ENCODE assay signal across 9 cellular contexts in genomic region chr1:64960731-64961130, GRCh38. TPM values are rescaled to one million over a fixed set of nuclear protein-coding genes. Genes with fewer than 3 reads are reported as not detected.
DNase-seq lines count a peak whose midpoint lies in the region; ATAC-seq and TF ChIP-seq lines count a peak whose summit lies in the region.
"Had no signal": no experiment of that assay in that cellular context is flagged by ENCODE, and none has a peak within 500 bp of the region (broad histone marks: within the 10 kb centered on the region; RNA-seq: fewer than 3 reads in every experiment).

No MANE protein-coding gene starts in this region.

- TF ChIP-seq CTCF in GM12865 (IDR thresholded peaks at IDR 0.05; ENCODE audit: insufficient read depth, low read depth, low read length, missing control alignments) (no peak), RWPE1 (conservative IDR thresholded peaks at IDR 0.05; ENCODE audit: low read depth) (no peak)

- peaks cover 16% of the 10 kb centered on the region for H3K36me3 Mint-ChIP-seq in activated T-helper 1 cell treated with anti-CD3 and anti-CD28 coated beads, Interleukin-12 subunit alpha, Interleukin-12 subunit beta, Interleukin-2, Interleukin-4 antibody, amounts not matched to agents 30 ng/mL and 10 ng/mL and 1 ng/mL, durations not matched to agents 14 hours and 24 hours and 36 hours (ENCODE audit: low read depth)

- H3K27ac Mint-ChIP-seq in activated T-helper 1 cell treated with anti-CD3 and anti-CD28 coated beads, Interleukin-12 subunit alpha, Interleukin-12 subunit beta, Interleukin-2, Interleukin-4 antibody, amounts not matched to agents 30 ng/mL and 10 ng/mL and 1 ng/mL, durations not matched to agents 14 hours and 24 hours and 36 hours, result peak overlapping the region; percentile 61

- peak overlapping the region; percentile 35 for H3K4me3 Mint-ChIP-seq in activated T-helper 1 cell treated with anti-CD3 and anti-CD28 coated beads, Interleukin-12 subunit alpha, Interleukin-12 subunit beta, Interleukin-2, Interleukin-4 antibody, amounts not matched to agents 30 ng/mL and 10 ng/mL and 1 ng/mL, durations not matched to agents 14 hours and 24 hours and 36 hours

- POLR2A ChIA-PET in RWPE1 (lab: Yijun Ruan, JAX; ENCODE audit: low non-redundant PET), result no interaction called here

- CTCF ChIA-PET in RWPE1 (lab: Yijun Ruan, JAX), result no interaction called here

- no peak overlapping the region for H3K4me3 ChIP-seq in GM12865 (ENCODE audit: low read depth, low read length)

- intact Hi-C loops in activated T-helper 1 cell treated with anti-CD3 and anti-CD28 coated beads, Interleukin-12 subunit alpha, Interleukin-12 subunit beta, Interleukin-2, Interleukin-4 antibody, amounts not matched to agents 30 ng/mL and 10 ng/mL and 1 ng/mL, durations not matched to agents 14 hours and 24 hours and 36 hours (cut with micrococcal nuclease), result loop anchor here (5.0 to 10.0 kb wide), 5 partner anchors 252 to 1374 kb away; partner anchors contain the start of gene PGM1

- ATAC-seq in GM19455 (IDR thresholded peaks at IDR 0.05; ENCODE audit: unreplicated experiment) (peak; percentile 37), HG03066 (IDR thresholded peaks at IDR 0.05; ENCODE audit: low read depth, unreplicated experiment) (peak; percentile 53)

- peaks cover 74% of the 10 kb centered on the region for H3K4me1 Mint-ChIP-seq in activated T-helper 1 cell treated with anti-CD3 and anti-CD28 coated beads, Interleukin-12 subunit alpha, Interleukin-12 subunit beta, Interleukin-2, Interleukin-4 antibody, amounts not matched to agents 30 ng/mL and 10 ng/mL and 1 ng/mL, durations not matched to agents 14 hours and 24 hours and 36 hours (ENCODE audit: low read depth)

- DNase-seq in GM12865 (ENCODE audit: low read depth) (peak; percentile 87), RWPE1 (ENCODE audit: low spot score) (no peak), NCI-H82 treated with DMSO at 0.1 percent for 48 hours (lab: John Stamatoyannopoulos, UW; ENCODE audit: unreplicated experiment) (no peak), NCI-H510A treated with DMSO at 0.1 percent for 48 hours (lab: John Stamatoyannopoulos, UW) (no peak)
- DNase-seq in activated T-helper 1 cell treated with anti-CD3 and anti-CD28 coated beads, Interleukin-12 subunit alpha, Interleukin-12 subunit beta, Interleukin-2, Interleukin-4 antibody, amounts not matched to agents 30 ng/mL and 10 ng/mL and 1 ng/mL, durations not matched to agents 14 hours and 24 hours and 36 hours (ENCODE audit: low spot score), result no peak
- DNase-seq in NK-92 treated with Interleukin-12 subunit alpha and Interleukin-12 subunit beta, amount 100 ng/mL, for 24 hours (lab: John Stamatoyannopoulos, UW), result no peak
- DNase-seq: anterior cingulate cortex had no signal

- H3K27ac ChIP-seq in RWPE1, result no peak overlapping the region

- H3K9me3 Mint-ChIP-seq in activated T-helper 1 cell treated with anti-CD3 and anti-CD28 coated beads, Interleukin-12 subunit alpha, Interleukin-12 subunit beta, Interleukin-2, Interleukin-4 antibody, amounts not matched to agents 30 ng/mL and 10 ng/mL and 1 ng/mL, durations not matched to agents 14 hours and 24 hours and 36 hours, result no peaks in the 10 kb centered on the region

- H3K27me3 Mint-ChIP-seq in activated T-helper 1 cell treated with anti-CD3 and anti-CD28 coated beads, Interleukin-12 subunit alpha, Interleukin-12 subunit beta, Interleukin-2, Interleukin-4 antibody, amounts not matched to agents 30 ng/mL and 10 ng/mL and 1 ng/mL, durations not matched to agents 14 hours and 24 hours and 36 hours (ENCODE audit: insufficient read depth), result no peaks in the 10 kb centered on the region

RNA-seq across cellular contexts. Expression of gene JAK1, which starts 5.6 kb away (rescaled TPM):
- total RNA-seq in activated T-helper 1 cell treated with anti-CD3 and anti-CD28 coated beads, Interleukin-12 subunit alpha, Interleukin-12 subunit beta, Interleukin-2, Interleukin-4 antibody, amounts not matched to agents 30 ng/mL and 10 ng/mL and 1 ng/mL, durations not matched to agents 14 hours and 24 hours and 36 hours, result 102 TPM in 2 replicates
